In the genomic region with DNA sequence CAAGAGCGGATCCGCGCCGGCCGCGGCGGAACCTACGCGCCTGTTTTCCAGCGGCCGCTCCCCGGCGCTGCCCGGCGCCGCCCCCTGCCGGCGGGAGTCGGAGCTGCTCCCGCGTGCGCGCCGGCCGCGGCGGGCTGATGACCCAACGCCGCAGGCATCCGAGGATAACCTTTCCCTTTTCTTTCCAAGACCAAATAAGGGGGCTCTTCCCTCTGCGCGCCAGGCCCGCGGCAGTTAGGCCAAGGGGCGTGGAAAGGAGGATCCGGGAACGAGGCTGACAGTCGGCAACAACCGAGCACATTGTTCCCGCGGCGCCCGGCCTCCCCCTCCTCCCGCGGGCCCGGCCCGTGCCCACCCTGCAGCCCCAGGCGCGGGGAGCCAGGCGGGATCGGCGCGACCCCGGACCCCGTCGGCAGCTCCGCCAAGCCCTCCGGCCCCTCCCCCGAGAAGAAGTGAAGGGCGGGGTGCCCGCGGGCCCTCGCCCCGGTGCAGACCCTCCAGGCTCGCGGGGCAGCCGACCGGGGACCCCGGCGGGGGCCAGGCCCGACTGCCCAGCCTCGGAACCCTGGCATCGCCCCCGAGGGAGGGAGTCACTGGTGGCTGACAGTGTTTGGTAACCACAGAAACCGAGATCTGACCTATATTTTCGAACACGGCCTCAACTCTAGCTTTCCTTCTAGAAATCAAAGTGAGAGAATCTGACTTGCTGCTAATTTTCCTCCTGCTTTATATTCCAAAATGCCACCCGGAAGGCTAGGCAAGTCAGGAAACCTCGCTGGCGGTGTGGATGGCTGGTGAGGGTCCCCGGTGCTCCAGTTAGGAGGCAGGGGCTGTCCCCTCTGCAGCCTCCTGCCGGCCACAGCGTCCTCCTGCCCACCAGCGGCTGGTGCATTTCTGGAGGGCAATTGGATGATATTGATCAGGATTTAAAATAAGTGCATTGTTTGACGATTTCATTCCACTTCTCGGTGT, we compare ENCODE assay signal across 1 cellular context.
TF ChIP-seq lines count a peak whose summit lies in the region.

No MANE protein-coding gene starts in this region.

TF ChIP-seq in HEK293, 187 proteins besides CTCF, POLR2A, EP300 and RAD21 (continued from another document and continues in another):
- no peak for TF ChIP-seq TRIM28 (IDR thresholded peaks at IDR 0.05; ENCODE audit: borderline replicate concordance, low read length)
- TF ChIP-seq ZNF473 (tag by site-specific recombination; IDR thresholded peaks at IDR 0.05): no peak
- TF ChIP-seq ZNF19 (tag by site-specific recombination; IDR thresholded peaks at IDR 0.05; ENCODE audit: low read depth): no peak
- no peak for TF ChIP-seq ZNF510 (tag by site-specific recombination; IDR thresholded peaks at IDR 0.05; ENCODE audit: insufficient replicate concordance)
- no peak for TF ChIP-seq ZNF433 (tag by site-specific recombination; IDR thresholded peaks at IDR 0.05; ENCODE audit: low read depth)
- no peak for TF ChIP-seq ZNF214 (tag by site-specific recombination; IDR thresholded peaks at IDR 0.05; ENCODE audit: borderline replicate concordance)
- no peak for TF ChIP-seq ZNF571 (tag by site-specific recombination; IDR thresholded peaks at IDR 0.05)
- TF ChIP-seq GLI2 (tag by site-specific recombination; IDR thresholded peaks at IDR 0.05; ENCODE audit: borderline replicate concordance, low read depth): no peak
- TF ChIP-seq KLF10 (tag by site-specific recombination; IDR thresholded peaks at IDR 0.05): 0 out of 2 replicates have a peak, but pooled peaks have one; percentile 28
- TF ChIP-seq IKZF3 (tag by site-specific recombination; IDR thresholded peaks at IDR 0.05): peak; percentile 88
- no peak for TF ChIP-seq OVOL3 (tag by site-specific recombination; IDR thresholded peaks at IDR 0.05)
- TF ChIP-seq ZNF768 (tag by site-specific recombination; IDR thresholded peaks at IDR 0.05): no peak
- TF ChIP-seq ZNF274 (IDR thresholded peaks at IDR 0.05; ENCODE audit: low read length): no peak
- TF ChIP-seq ZNF274 (tag by site-specific recombination; IDR thresholded peaks at IDR 0.05; ENCODE audit: borderline replicate concordance): no peak
- no peak for TF ChIP-seq ZNF623 (tag by site-specific recombination; IDR thresholded peaks at IDR 0.05)
- no peak for TF ChIP-seq ZNF174 (tag by site-specific recombination; IDR thresholded peaks at IDR 0.05)
- TF ChIP-seq, protein P1, sequence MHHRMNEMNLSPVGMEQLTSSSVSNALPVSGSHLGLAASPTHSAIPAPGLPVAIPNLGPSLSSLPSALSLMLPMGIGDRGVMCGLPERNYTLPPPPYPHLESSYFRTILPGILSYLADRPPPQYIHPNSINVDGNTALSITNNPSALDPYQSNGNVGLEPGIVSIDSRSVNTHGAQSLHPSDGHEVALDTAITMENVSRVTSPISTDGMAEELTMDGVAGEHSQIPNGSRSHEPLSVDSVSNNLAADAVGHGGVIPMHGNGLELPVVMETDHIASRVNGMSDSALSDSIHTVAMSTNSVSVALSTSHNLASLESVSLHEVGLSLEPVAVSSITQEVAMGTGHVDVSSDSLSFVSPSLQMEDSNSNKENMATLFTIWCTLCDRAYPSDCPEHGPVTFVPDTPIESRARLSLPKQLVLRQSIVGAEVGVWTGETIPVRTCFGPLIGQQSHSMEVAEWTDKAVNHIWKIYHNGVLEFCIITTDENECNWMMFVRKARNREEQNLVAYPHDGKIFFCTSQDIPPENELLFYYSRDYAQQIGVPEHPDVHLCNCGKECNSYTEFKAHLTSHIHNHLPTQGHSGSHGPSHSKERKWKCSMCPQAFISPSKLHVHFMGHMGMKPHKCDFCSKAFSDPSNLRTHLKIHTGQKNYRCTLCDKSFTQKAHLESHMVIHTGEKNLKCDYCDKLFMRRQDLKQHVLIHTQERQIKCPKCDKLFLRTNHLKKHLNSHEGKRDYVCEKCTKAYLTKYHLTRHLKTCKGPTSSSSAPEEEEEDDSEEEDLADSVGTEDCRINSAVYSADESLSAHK (tag by site-specific recombination; IDR thresholded peaks at IDR 0.05): no peak
- TF ChIP-seq, protein P2, sequence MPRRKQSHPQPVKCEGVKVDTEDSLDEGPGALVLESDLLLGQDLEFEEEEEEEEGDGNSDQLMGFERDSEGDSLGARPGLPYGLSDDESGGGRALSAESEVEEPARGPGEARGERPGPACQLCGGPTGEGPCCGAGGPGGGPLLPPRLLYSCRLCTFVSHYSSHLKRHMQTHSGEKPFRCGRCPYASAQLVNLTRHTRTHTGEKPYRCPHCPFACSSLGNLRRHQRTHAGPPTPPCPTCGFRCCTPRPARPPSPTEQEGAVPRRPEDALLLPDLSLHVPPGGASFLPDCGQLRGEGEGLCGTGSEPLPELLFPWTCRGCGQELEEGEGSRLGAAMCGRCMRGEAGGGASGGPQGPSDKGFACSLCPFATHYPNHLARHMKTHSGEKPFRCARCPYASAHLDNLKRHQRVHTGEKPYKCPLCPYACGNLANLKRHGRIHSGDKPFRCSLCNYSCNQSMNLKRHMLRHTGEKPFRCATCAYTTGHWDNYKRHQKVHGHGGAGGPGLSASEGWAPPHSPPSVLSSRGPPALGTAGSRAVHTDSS (tag by site-specific recombination; IDR thresholded peaks at IDR 0.05): no peak
- no peak for TF ChIP-seq ZNF585B (tag by site-specific recombination; IDR thresholded peaks at IDR 0.05)
- no peak for TF ChIP-seq RBAK (tag by site-specific recombination; IDR thresholded peaks at IDR 0.05)
- TF ChIP-seq ZNF169 (tag by site-specific recombination; IDR thresholded peaks at IDR 0.05): no peak
- TF ChIP-seq, protein P3, sequence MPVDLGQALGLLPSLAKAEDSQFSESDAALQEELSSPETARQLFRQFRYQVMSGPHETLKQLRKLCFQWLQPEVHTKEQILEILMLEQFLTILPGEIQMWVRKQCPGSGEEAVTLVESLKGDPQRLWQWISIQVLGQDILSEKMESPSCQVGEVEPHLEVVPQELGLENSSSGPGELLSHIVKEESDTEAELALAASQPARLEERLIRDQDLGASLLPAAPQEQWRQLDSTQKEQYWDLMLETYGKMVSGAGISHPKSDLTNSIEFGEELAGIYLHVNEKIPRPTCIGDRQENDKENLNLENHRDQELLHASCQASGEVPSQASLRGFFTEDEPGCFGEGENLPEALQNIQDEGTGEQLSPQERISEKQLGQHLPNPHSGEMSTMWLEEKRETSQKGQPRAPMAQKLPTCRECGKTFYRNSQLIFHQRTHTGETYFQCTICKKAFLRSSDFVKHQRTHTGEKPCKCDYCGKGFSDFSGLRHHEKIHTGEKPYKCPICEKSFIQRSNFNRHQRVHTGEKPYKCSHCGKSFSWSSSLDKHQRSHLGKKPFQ (tag by site-specific recombination; IDR thresholded peaks at IDR 0.05): no peak
- TF ChIP-seq ZNF354C (tag by site-specific recombination; IDR thresholded peaks at IDR 0.05; ENCODE audit: borderline replicate concordance, low read depth): no peak
- no peak for TF ChIP-seq ZNF311 (tag by site-specific recombination; IDR thresholded peaks at IDR 0.05; ENCODE audit: borderline replicate concordance)
- TF ChIP-seq HOXA7 (CRISPR knock-in tag; IDR thresholded peaks at IDR 0.05; ENCODE audit: borderline replicate concordance): no peak
- TF ChIP-seq, protein P4, sequence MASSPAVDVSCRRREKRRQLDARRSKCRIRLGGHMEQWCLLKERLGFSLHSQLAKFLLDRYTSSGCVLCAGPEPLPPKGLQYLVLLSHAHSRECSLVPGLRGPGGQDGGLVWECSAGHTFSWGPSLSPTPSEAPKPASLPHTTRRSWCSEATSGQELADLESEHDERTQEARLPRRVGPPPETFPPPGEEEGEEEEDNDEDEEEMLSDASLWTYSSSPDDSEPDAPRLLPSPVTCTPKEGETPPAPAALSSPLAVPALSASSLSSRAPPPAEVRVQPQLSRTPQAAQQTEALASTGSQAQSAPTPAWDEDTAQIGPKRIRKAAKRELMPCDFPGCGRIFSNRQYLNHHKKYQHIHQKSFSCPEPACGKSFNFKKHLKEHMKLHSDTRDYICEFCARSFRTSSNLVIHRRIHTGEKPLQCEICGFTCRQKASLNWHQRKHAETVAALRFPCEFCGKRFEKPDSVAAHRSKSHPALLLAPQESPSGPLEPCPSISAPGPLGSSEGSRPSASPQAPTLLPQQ (tag by site-specific recombination; IDR thresholded peaks at IDR 0.05): no peak
- TF ChIP-seq ZIC2 (tag by site-specific recombination; IDR thresholded peaks at IDR 0.05): no peak
- no peak for TF ChIP-seq SALL2 (tag by site-specific recombination; IDR thresholded peaks at IDR 0.05; ENCODE audit: borderline replicate concordance)
- TF ChIP-seq ZNF707 (tag by site-specific recombination; IDR thresholded peaks at IDR 0.05): no peak
- no peak for TF ChIP-seq ZNF184 (tag by site-specific recombination; IDR thresholded peaks at IDR 0.05)
- no peak for TF ChIP-seq ZNF501 (tag by site-specific recombination; IDR thresholded peaks at IDR 0.05)
- TF ChIP-seq ZNF391 (tag by site-specific recombination; IDR thresholded peaks at IDR 0.05; ENCODE audit: borderline replicate concordance, low read depth): no peak
- TF ChIP-seq ZNF558 (tag by site-specific recombination; IDR thresholded peaks at IDR 0.05): no peak
- no peak for TF ChIP-seq ZNF621 (tag by site-specific recombination; IDR thresholded peaks at IDR 0.05)
- TF ChIP-seq ZNF157 (tag by site-specific recombination; IDR thresholded peaks at IDR 0.05): no peak
- no peak for TF ChIP-seq ZNF302 (tag by site-specific recombination; IDR thresholded peaks at IDR 0.05; ENCODE audit: low read depth)
- TF ChIP-seq ZNF596 (tag by site-specific recombination; IDR thresholded peaks at IDR 0.05): no peak
- no peak for TF ChIP-seq ZNF16 (tag by site-specific recombination; IDR thresholded peaks at IDR 0.05; ENCODE audit: low read depth)
- TF ChIP-seq, protein P5, sequence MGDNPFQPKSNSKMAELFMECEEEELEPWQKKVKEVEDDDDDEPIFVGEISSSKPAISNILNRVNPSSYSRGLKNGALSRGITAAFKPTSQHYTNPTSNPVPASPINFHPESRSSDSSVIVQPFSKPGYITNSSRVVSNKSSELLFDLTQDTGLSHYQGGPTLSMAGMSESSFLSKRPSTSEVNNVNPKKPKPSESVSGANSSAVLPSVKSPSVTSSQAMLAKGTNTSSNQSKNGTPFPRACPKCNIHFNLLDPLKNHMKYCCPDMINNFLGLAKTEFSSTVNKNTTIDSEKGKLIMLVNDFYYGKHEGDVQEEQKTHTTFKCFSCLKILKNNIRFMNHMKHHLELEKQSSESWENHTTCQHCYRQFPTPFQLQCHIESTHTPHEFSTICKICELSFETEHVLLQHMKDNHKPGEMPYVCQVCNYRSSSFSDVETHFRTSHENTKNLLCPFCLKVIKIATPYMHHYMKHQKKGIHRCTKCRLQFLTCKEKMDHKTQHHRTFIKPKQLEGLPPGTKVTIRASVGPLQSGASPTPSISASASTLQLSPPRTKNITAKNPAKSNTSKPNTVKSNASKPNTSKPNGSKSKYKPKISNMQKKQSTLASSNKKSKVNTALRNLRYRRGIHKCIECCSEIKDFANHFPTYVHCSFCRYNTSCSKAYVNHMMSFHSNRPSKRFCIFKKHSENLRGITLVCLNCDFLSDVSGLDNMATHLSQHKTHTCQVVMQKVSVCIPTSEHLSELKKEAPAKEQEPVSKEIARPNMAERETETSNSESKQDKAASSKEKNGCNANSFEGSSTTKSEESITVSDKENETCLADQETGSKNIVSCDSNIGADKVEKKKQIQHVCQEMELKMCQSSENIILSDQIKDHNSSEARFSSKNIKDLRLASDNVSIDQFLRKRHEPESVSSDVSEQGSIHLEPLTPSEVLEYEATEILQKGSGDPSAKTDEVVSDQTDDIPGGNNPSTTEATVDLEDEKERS (tag by site-specific recombination; IDR thresholded peaks at IDR 0.05): no peak
- TF ChIP-seq WT1 (tag by site-specific recombination; IDR thresholded peaks at IDR 0.05): no peak
- no peak for TF ChIP-seq ZNF785 (tag by site-specific recombination; IDR thresholded peaks at IDR 0.05)
- TF ChIP-seq ZNF654 (tag by site-specific recombination; IDR thresholded peaks at IDR 0.05; ENCODE audit: low read depth): no peak
- TF ChIP-seq ZNF701 (tag by site-specific recombination; IDR thresholded peaks at IDR 0.05): no peak
- TF ChIP-seq, protein P6, sequence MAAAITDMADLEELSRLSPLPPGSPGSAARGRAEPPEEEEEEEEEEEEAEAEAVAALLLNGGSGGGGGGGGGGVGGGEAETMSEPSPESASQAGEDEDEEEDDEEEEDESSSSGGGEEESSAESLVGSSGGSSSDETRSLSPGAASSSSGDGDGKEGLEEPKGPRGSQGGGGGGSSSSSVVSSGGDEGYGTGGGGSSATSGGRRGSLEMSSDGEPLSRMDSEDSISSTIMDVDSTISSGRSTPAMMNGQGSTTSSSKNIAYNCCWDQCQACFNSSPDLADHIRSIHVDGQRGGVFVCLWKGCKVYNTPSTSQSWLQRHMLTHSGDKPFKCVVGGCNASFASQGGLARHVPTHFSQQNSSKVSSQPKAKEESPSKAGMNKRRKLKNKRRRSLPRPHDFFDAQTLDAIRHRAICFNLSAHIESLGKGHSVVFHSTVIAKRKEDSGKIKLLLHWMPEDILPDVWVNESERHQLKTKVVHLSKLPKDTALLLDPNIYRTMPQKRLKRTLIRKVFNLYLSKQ (tag by site-specific recombination; IDR thresholded peaks at IDR 0.05; ENCODE audit: borderline replicate concordance): no peak
- no peak for TF ChIP-seq ZNF239 (tag by site-specific recombination; IDR thresholded peaks at IDR 0.05)
- TF ChIP-seq, protein P7, sequence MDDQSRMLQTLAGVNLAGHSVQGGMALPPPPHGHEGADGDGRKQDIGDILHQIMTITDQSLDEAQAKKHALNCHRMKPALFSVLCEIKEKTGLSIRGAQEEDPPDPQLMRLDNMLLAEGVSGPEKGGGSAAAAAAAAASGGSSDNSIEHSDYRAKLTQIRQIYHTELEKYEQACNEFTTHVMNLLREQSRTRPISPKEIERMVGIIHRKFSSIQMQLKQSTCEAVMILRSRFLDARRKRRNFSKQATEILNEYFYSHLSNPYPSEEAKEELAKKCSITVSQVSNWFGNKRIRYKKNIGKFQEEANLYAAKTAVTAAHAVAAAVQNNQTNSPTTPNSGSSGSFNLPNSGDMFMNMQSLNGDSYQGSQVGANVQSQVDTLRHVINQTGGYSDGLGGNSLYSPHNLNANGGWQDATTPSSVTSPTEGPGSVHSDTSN (CRISPR knock-in tag; IDR thresholded peaks at IDR 0.05): 0 out of 2 replicates have a peak, but pooled peaks have one; percentile 59
- TF ChIP-seq ZNF560 (tag by site-specific recombination; IDR thresholded peaks at IDR 0.05; ENCODE audit: borderline replicate concordance): no peak
- no peak for TF ChIP-seq ZNF48 (tag by site-specific recombination; IDR thresholded peaks at IDR 0.05)
